1 cellular context compared by ENCODE assay signal in genomic region chr10:36173364-36173763, GRCh38.
TF ChIP-seq lines count a peak whose summit lies in the region.

No MANE protein-coding gene starts in this region.

TF ChIP-seq in GM23338, 12 proteins besides CTCF, POLR2A, EP300 and RAD21:
- no peak for TF ChIP-seq JUNB (IDR thresholded peaks at IDR 0.05; ENCODE audit: unreplicated experiment)
- no peak for TF ChIP-seq ZNF331 (CRISPR knock-in tag; IDR thresholded peaks at IDR 0.05; ENCODE audit: low read depth)
- TF ChIP-seq REST (IDR thresholded peaks at IDR 0.05; ENCODE audit: unreplicated experiment) = no peak
- TF ChIP-seq ETS1 (IDR thresholded peaks at IDR 0.05) = no peak
